23 cellular contexts compared by ENCODE assay signal in the genomic region with DNA sequence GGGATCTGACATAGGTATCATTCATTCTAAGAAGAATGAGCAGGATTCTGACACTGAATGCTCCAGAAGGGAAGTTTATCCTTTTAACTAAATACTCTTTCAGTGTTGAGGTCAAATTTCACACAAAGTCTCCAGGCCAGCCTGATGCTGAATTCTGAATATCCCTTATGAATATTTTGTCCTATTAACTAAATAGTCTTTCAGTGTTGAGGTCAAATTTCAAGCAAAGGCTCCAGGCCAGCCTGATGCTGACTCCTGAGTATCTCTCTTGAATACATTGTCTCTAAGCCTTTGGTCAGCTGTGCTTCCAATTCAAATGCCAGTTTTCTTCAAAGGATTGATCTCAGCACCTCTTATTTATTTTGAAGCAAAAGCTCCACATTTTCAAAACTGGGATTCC.
"Had no signal": no experiment of that assay in that cellular context is flagged by ENCODE, and none has a peak within 500 bp of the region (broad histone marks: within the 10 kb centered on the region; RNA-seq: fewer than 3 reads in every experiment).

No MANE protein-coding gene starts in this region.

- H3K4me1 ChIP-seq: pancreas, tibial artery, upper lobe of right lung, vagina had no signal

- H3K27me3 ChIP-seq: esophagus muscularis mucosa, foreskin keratinocyte, spleen, tibial artery, upper lobe of right lung, vagina had no signal

- H3K36me3 Mint-ChIP-seq: immature natural killer cell; naive thymus-derived CD8-positive, alpha-beta T cell; stimulated activated memory B cell treated with anti-CD40 and anti-IgM and Interleukin-4, amounts not matched to agents 10 μg/mL and 1 μg/mL and 100 μg/mL, for 72 hours had no signal

- DNase-seq: effector memory CD8-positive, alpha-beta T cell; foreskin keratinocyte; immature natural killer cell; left cardiac atrium; left ventricle myocardium superior; mesendoderm; naive thymus-derived CD8-positive, alpha-beta T cell; pancreas; right cardiac atrium; spleen; stimulated activated CD4-positive, alpha-beta T cell treated with anti-CD3 and anti-CD28 coated beads, Interleukin-15, amount 100 ng/mL, for 24 hours; stimulated activated CD4-positive, alpha-beta T cell treated with anti-CD3 and anti-CD28 coated beads, Interleukin-1b, Interleukin-23, amount 100 ng/mL, for 48 hours; stimulated activated CD4-positive, alpha-beta T cell treated with anti-CD3 and anti-CD28 coated beads, Interleukin-4, amount 100 ng/mL, for 24 hours; tibial artery; upper lobe of right lung had no signal

- H3K27ac Mint-ChIP-seq: effector memory CD8-positive, alpha-beta T cell; immature natural killer cell; naive thymus-derived CD8-positive, alpha-beta T cell; progenitor cell of endocrine pancreas; stimulated activated memory B cell treated with anti-CD40 and anti-IgM and Interleukin-4, amounts not matched to agents 10 μg/mL and 1 μg/mL and 100 μg/mL, for 72 hours; stimulated activated naive CD8-positive, alpha-beta T cell treated with anti-CD3 and anti-CD28 coated beads, Interleukin-15, Interleukin-2, amounts not matched to agents 100 ng/mL and 50 ng/mL, for 24 hours had no signal

- H3K4me3 ChIP-seq: esophagus muscularis mucosa, lung, pancreas, spleen, tibial artery, upper lobe of right lung, vagina had no signal

- ATAC-seq: effector memory CD8-positive, alpha-beta T cell; foreskin keratinocyte; left cardiac atrium; left ventricle myocardium superior; naive thymus-derived CD8-positive, alpha-beta T cell; right cardiac atrium; stimulated activated memory B cell treated with anti-CD40 and anti-IgM and Interleukin-4, amounts not matched to agents 10 μg/mL and 1 μg/mL and 100 μg/mL, for 72 hours; upper lobe of right lung had no signal

- H3K27ac ChIP-seq: epithelial cell of prostate, esophagus muscularis mucosa, foreskin keratinocyte, pancreas, spleen, tibial artery, upper lobe of right lung, vagina had no signal

- H3K27me3 Mint-ChIP-seq: effector memory CD8-positive, alpha-beta T cell; stimulated activated memory B cell treated with anti-CD40 and anti-IgM and Interleukin-4, amounts not matched to agents 10 μg/mL and 1 μg/mL and 100 μg/mL, for 72 hours; stimulated activated naive CD8-positive, alpha-beta T cell treated with anti-CD3 and anti-CD28 coated beads, Interleukin-15, Interleukin-2, amounts not matched to agents 100 ng/mL and 50 ng/mL, for 24 hours had no signal

- H3K4me1 Mint-ChIP-seq: immature natural killer cell; stimulated activated memory B cell treated with anti-CD40 and anti-IgM and Interleukin-4, amounts not matched to agents 10 μg/mL and 1 μg/mL and 100 μg/mL, for 72 hours had no signal

- H3K4me3 Mint-ChIP-seq: effector memory CD8-positive, alpha-beta T cell; immature natural killer cell; naive thymus-derived CD8-positive, alpha-beta T cell; stimulated activated memory B cell treated with anti-CD40 and anti-IgM and Interleukin-4, amounts not matched to agents 10 μg/mL and 1 μg/mL and 100 μg/mL, for 72 hours; stimulated activated naive CD8-positive, alpha-beta T cell treated with anti-CD3 and anti-CD28 coated beads, Interleukin-15, Interleukin-2, amounts not matched to agents 100 ng/mL and 50 ng/mL, for 24 hours had no signal

- H3K9me3 ChIP-seq: esophagus muscularis mucosa, pancreas, spleen, upper lobe of right lung, vagina had no signal

- H3K9me3 Mint-ChIP-seq: neural crest cell; stimulated activated naive CD8-positive, alpha-beta T cell treated with anti-CD3 and anti-CD28 coated beads, Interleukin-15, Interleukin-2, amounts not matched to agents 100 ng/mL and 50 ng/mL, for 24 hours had no signal

- H3K36me3 ChIP-seq: esophagus muscularis mucosa, pancreas, spleen, tibial artery, upper lobe of right lung, vagina had no signal
